ENCODE assay signal across 1 cellular context in the genomic region with DNA sequence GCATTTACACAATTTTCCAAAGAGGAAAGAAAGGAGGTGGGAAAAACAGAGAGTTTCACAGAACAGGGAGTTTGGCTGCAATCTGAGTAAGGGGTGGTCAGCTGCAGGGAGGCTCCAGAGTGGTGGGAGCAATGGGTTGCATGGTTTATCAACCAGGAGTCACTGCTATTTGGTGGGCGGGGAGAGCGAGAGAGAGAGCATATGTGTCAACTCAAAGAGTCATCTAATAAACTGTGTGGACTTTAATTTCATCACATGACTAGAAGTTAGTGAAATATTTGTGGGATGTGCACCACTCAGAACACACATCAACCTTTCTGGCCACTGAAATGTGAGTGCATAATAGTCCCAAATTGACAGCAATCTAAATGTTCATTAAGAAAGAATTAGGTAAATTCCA.
TF ChIP-seq lines count a peak whose summit lies in the region.

No MANE protein-coding gene starts in this region.

TF ChIP-seq in GM23338, 12 proteins besides CTCF, POLR2A, EP300 and RAD21 (continued from another document):
- TF ChIP-seq, protein P1, sequence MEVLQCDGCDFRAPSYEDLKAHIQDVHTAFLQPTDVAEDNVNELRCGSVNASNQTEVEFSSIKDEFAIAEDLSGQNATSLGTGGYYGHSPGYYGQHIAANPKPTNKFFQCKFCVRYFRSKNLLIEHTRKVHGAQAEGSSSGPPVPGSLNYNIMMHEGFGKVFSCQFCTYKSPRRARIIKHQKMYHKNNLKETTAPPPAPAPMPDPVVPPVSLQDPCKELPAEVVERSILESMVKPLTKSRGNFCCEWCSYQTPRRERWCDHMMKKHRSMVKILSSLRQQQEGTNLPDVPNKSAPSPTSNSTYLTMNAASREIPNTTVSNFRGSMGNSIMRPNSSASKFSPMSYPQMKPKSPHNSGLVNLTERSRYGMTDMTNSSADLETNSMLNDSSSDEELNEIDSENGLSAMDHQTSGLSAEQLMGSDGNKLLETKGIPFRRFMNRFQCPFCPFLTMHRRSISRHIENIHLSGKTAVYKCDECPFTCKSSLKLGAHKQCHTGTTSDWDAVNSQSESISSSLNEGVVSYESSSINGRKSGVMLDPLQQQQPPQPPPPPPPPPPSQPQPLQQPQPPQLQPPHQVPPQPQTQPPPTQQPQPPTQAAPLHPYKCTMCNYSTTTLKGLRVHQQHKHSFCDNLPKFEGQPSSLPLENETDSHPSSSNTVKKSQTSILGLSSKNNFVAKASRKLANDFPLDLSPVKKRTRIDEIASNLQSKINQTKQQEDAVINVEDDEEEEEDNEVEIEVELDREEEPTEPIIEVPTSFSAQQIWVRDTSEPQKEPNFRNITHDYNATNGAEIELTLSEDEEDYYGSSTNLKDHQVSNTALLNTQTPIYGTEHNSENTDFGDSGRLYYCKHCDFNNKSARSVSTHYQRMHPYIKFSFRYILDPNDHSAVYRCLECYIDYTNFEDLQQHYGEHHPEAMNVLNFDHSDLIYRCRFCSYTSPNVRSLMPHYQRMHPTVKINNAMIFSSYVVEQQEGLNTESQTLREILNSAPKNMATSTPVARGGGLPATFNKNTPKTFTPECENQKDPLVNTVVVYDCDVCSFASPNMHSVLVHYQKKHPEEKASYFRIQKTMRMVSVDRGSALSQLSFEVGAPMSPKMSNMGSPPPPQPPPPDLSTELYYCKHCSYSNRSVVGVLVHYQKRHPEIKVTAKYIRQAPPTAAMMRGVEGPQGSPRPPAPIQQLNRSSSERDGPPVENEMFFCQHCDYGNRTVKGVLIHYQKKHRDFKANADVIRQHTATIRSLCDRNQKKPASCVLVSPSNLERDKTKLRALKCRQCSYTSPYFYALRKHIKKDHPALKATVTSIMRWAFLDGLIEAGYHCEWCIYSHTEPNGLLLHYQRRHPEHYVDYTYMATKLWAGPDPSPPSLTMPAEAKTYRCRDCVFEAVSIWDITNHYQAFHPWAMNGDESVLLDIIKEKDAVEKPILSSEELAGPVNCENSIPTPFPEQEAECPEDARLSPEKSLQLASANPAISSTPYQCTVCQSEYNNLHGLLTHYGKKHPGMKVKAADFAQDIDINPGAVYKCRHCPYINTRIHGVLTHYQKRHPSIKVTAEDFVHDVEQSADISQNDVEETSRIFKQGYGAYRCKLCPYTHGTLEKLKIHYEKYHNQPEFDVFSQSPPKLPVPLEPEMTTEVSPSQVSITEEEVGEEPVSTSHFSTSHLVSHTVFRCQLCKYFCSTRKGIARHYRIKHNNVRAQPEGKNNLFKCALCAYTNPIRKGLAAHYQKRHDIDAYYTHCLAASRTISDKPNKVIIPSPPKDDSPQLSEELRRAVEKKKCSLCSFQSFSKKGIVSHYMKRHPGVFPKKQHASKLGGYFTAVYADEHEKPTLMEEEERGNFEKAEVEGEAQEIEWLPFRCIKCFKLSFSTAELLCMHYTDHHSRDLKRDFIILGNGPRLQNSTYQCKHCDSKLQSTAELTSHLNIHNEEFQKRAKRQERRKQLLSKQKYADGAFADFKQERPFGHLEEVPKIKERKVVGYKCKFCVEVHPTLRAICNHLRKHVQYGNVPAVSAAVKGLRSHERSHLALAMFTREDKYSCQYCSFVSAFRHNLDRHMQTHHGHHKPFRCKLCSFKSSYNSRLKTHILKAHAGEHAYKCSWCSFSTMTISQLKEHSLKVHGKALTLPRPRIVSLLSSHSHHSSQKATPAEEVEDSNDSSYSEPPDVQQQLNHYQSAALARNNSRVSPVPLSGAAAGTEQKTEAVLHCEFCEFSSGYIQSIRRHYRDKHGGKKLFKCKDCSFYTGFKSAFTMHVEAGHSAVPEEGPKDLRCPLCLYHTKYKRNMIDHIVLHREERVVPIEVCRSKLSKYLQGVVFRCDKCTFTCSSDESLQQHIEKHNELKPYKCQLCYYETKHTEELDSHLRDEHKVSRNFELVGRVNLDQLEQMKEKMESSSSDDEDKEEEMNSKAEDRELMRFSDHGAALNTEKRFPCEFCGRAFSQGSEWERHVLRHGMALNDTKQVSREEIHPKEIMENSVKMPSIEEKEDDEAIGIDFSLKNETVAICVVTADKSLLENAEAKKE (CRISPR knock-in tag; IDR thresholded peaks at IDR 0.05): no peak
TF ChIP-seq in GM23338: peak in this region for 0.
